Comparison of ENCODE assay signal across 22 cellular contexts in genomic region chr5:179196420-179197079, GRCh38.
"Had no signal": no experiment of that assay in that cellular context is flagged by ENCODE, and none has a peak within 500 bp of the region (broad histone marks: within the 10 kb centered on the region; RNA-seq: fewer than 3 reads in every experiment).

No MANE protein-coding gene starts in this region.

- H3K36me3 Mint-ChIP-seq: activated naive CD4-positive, alpha-beta T cell treated with anti-CD3 and anti-CD28 coated beads, Interleukin-2, amount 50 U/mL, for 72 hours; natural killer cell treated with Interleukin-12 subunit alpha and Interleukin-12 subunit beta and Interleukin-15 and Interleukin-18, amount 100 ng/mL, for 72 hours; T-cell had no signal

- H3K27me3 Mint-ChIP-seq: activated T-cell treated with anti-CD3 and anti-CD28 coated beads, Interleukin-2, amount 50 U/mL, for 24 hours; activated T-helper 17 cell treated with anti-CD3 and anti-CD28 coated beads, Interleukin-2, amount 50 U/mL, for 72 hours; natural killer cell treated with Interleukin-12 subunit alpha and Interleukin-12 subunit beta and Interleukin-15 and Interleukin-18, amount 100 ng/mL, for 72 hours; T-cell had no signal

- H3K4me1 ChIP-seq: adrenal gland, ascending aorta, heart right ventricle had no signal

- H3K4me3 Mint-ChIP-seq: activated T-cell treated with anti-CD3 and anti-CD28 coated beads, Interleukin-2, amount 50 U/mL, for 24 hours; activated T-helper 17 cell treated with anti-CD3 and anti-CD28 coated beads, Interleukin-2, amount 50 U/mL, for 72 hours; natural killer cell treated with Interleukin-12 subunit alpha and Interleukin-12 subunit beta and Interleukin-15 and Interleukin-18, amount 100 ng/mL, for 72 hours; T-cell; T-helper 2 cell treated with Interferon-gamma antibody and Interleukin-4, amounts not matched to agents 5 μg/mL and 100 μg/mL, for 36 hours had no signal

- H3K36me3 ChIP-seq: adrenal gland, ascending aorta, brain microvascular endothelial cell, esophagus squamous epithelium, heart right ventricle, tibial artery, WERI-Rb-1 had no signal

- DNase-seq: activated CD4-positive, alpha-beta T cell treated with anti-CD3 and anti-CD28 coated beads for 1 hour; activated CD4-positive, alpha-beta T cell treated with anti-CD3 and anti-CD28 coated beads, Interleukin-2, amount 50 U/mL, for 1 hour; activated CD8-positive, alpha-beta memory T cell treated with anti-CD3 and anti-CD28 coated beads for 24 hours; activated CD8-positive, alpha-beta memory T cell treated with anti-CD3 and anti-CD28 coated beads, Interleukin-2, amount 50 U/mL, for 4 hours; activated T-cell treated with anti-CD3 and anti-CD28 coated beads, Interleukin-2, amount 50 U/mL, for 24 hours; adrenal gland; brain microvascular endothelial cell; caudate nucleus; esophagus squamous epithelium; heart right ventricle; nucleus accumbens; stimulated activated CD4-positive, alpha-beta T cell treated with anti-CD3 and anti-CD28 coated beads, Interleukin-4, amount 100 ng/mL, for 24 hours; stimulated activated naive CD4-positive, alpha-beta T cell treated with Interleukin-2 at 50 U/mL for 16 hours; T-cell; WERI-Rb-1 had no signal

- H3K27ac Mint-ChIP-seq: activated naive CD4-positive, alpha-beta T cell treated with anti-CD3 and anti-CD28 coated beads, Interleukin-2, amount 50 U/mL, for 72 hours; activated T-cell treated with anti-CD3 and anti-CD28 coated beads, Interleukin-2, amount 50 U/mL, for 24 hours; activated T-helper 17 cell treated with anti-CD3 and anti-CD28 coated beads, Interleukin-2, amount 50 U/mL, for 72 hours; natural killer cell treated with Interleukin-12 subunit alpha and Interleukin-12 subunit beta and Interleukin-15 and Interleukin-18, amount 100 ng/mL, for 72 hours; T-cell; T-helper 2 cell treated with Interferon-gamma antibody and Interleukin-4, amounts not matched to agents 5 μg/mL and 100 μg/mL, for 36 hours had no signal

- H3K27me3 ChIP-seq: adrenal gland, ascending aorta, brain microvascular endothelial cell, esophagus squamous epithelium, tibial artery had no signal

- H3K27ac ChIP-seq: adrenal gland, ascending aorta, brain microvascular endothelial cell, esophagus squamous epithelium, heart right ventricle, tibial artery, WERI-Rb-1 had no signal

- H3K9me3 Mint-ChIP-seq: activated naive CD4-positive, alpha-beta T cell treated with anti-CD3 and anti-CD28 coated beads, Interleukin-2, amount 50 U/mL, for 72 hours; activated T-cell treated with anti-CD3 and anti-CD28 coated beads, Interleukin-2, amount 50 U/mL, for 24 hours; activated T-helper 17 cell treated with anti-CD3 and anti-CD28 coated beads, Interleukin-2, amount 50 U/mL, for 72 hours; natural killer cell treated with Interleukin-12 subunit alpha and Interleukin-12 subunit beta and Interleukin-15 and Interleukin-18, amount 100 ng/mL, for 72 hours; T-cell; T-helper 2 cell treated with Interferon-gamma antibody and Interleukin-4, amounts not matched to agents 5 μg/mL and 100 μg/mL, for 36 hours had no signal

- H3K4me1 Mint-ChIP-seq: activated T-helper 17 cell treated with anti-CD3 and anti-CD28 coated beads, Interleukin-2, amount 50 U/mL, for 72 hours; T-cell had no signal

- H3K9me3 ChIP-seq: adrenal gland, ascending aorta, esophagus squamous epithelium, heart right ventricle, tibial artery had no signal

- H3K4me3 ChIP-seq: adrenal gland, ascending aorta, esophagus squamous epithelium, heart right ventricle, lung, tibial artery had no signal
